ENCODE assay signal across 21 cellular contexts in the genomic region with DNA sequence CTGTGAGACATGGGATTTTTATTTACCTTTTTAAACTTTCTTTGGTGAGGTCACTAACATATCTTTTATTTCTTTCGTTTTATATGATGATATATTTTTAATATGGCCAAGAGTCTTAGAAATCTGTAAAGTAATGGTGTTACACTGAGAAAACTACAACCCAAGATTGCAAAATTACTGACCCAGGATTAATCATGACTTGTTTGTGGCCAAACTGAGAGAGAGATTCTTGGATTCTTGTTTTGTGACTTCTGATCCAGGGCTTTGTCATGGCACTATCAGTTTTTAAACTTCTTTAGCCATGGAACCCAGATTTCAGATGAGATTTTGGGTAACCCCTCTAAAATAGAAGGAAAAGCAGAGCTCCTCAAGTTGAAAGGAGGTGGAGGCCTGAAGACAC. TPM values are rescaled to one million over a fixed set of nuclear protein-coding genes. Genes with fewer than 3 reads are reported as not detected.
"Had no signal": no experiment of that assay in that cellular context is flagged by ENCODE, and none has a peak within 500 bp of the region (broad histone marks: within the 10 kb centered on the region; RNA-seq: fewer than 3 reads in every experiment).

No MANE protein-coding gene starts in this region.

- H2AFZ ChIP-seq: hepatocyte had no signal

- H3K36me3 ChIP-seq: ascending aorta, gastroesophageal sphincter, pancreas, prostate gland, right atrium auricular region, spleen, transverse colon had no signal

- H3K9me3 ChIP-seq: ascending aorta, gastroesophageal sphincter, pancreas, prostate gland, right atrium auricular region, spleen, testis, transverse colon had no signal

- H3K27me3 ChIP-seq: ascending aorta, gastroesophageal sphincter, hepatocyte, pancreas, right atrium auricular region, testis, transverse colon had no signal

- H3K4me3 ChIP-seq: ascending aorta, coronary artery, gastroesophageal sphincter, hepatocyte, pancreas, prostate gland, right atrium auricular region, spleen, testis, transverse colon had no signal

- H3K27ac ChIP-seq: ascending aorta, gastroesophageal sphincter, hepatocyte, pancreas, prostate gland, right atrium auricular region, spleen, testis, transverse colon had no signal

- H3K4me1 ChIP-seq: prostate gland, spleen, testis had no signal

- H3K4me2 ChIP-seq: hepatocyte had no signal

- ATAC-seq: activated naive CD4-positive, alpha-beta T cell treated with anti-CD3 and anti-CD28 coated beads, Interleukin-2, amount 50 U/mL, for 72 hours; activated T-cell treated with anti-CD3 and anti-CD28 coated beads, Interleukin-2, amount 50 U/mL, for 72 hours; esophagus mucosa; gastroesophageal sphincter; left colon; naive thymus-derived CD4-positive, alpha-beta T cell; pancreas had no signal

- H3K79me2 ChIP-seq: hepatocyte had no signal

- DNase-seq: activated CD4-positive, alpha-beta T cell treated with anti-CD3 and anti-CD28 coated beads for 4 hours; activated CD4-positive, alpha-beta T cell treated with anti-CD3 and anti-CD28 coated beads, Interleukin-2, amount 50 U/mL, for 4 hours; activated naive CD4-positive, alpha-beta T cell; activated T-cell treated with anti-CD3 and anti-CD28 coated beads for 4 hours; activated T-cell treated with anti-CD3 and anti-CD28 coated beads, Interleukin-2, amount 50 U/mL, for 72 hours; left colon; midbrain; naive thymus-derived CD4-positive, alpha-beta T cell; pancreas; spleen; stimulated activated naive CD4-positive, alpha-beta T cell; testis; transverse colon had no signal

RNA-seq across cellular contexts. Expression of a gene that starts 42.0 kb away (rescaled TPM):
- polyA plus RNA-seq: naive thymus-derived CD4-positive, alpha-beta T cell had no signal
